In genomic region chr10:73166972-73167371, GRCh38 we compare ENCODE assay signal across 8 cellular contexts. TPM values are rescaled to one million over a fixed set of nuclear protein-coding genes. Genes with fewer than 3 reads are reported as not detected.
DNase-seq lines count a peak whose midpoint lies in the region; ATAC-seq, FAIRE-seq and TF ChIP-seq lines count a peak whose summit lies in the region.

No MANE protein-coding gene starts in this region.

- peak overlapping the region; percentile 100 for H3K27ac Mint-ChIP-seq in central memory CD8-positive, alpha-beta T cell (ENCODE audit: low read depth)
- H3K27ac Mint-ChIP-seq in naive thymus-derived CD8-positive, alpha-beta T cell = peak overlapping the region; percentile 97 to 100 (median 100)

- H3K27ac ChIP-seq in IMR-90 (ENCODE audit: insufficient read depth, low read length) = no peak overlapping the region

- no peak overlapping the region for H3K23ac ChIP-seq in IMR-90 (ENCODE audit: low read depth, low read length)

- H3K4me3 ChIP-seq in AG04449 (ENCODE audit: low read depth, low read length) (peak overlapping the region; percentile 88), IMR-90 (ENCODE audit: insufficient read depth, low read depth, low read length) (peak overlapping the region; percentile 79; the same call in 1 of the 2 replicates)

- in situ Hi-C loops in IMR-90 (cut with MboI; ENCODE audit: low sequenced_read_pairs) = no loop called here

- no peak overlapping the region for H2AFZ ChIP-seq in IMR-90 (replicated peaks; ENCODE audit: low read length, poor library complexity)

- POLR2A ChIA-PET in AG04449 (lab: Yijun Ruan, JAX) = no interaction called here
- POLR2A ChIA-PET in IMR-90 (lab: Charles Lee; ENCODE audit: unreplicated experiment) = interaction anchor here (0.6 kb wide), 1 partner anchor 72 kb away, joined by 18 read pairs; no protein-coding TSS in a partner anchor
- POLR2A ChIA-PET in naive thymus-derived CD8-positive, alpha-beta T cell (lab: Charles Lee) = interaction anchor here (0.6 to 1.0 kb wide), 2 partner anchors 24 to 56 kb away, joined by 3 to 7 read pairs; partner anchors contain the start of gene NUDT13

- H3K4me3 Mint-ChIP-seq in central memory CD8-positive, alpha-beta T cell = peak overlapping the region; percentile 93
- peak overlapping the region; percentile 97 to 100 (median 100) for H3K4me3 Mint-ChIP-seq in naive thymus-derived CD8-positive, alpha-beta T cell

- H2BK20ac ChIP-seq in IMR-90 (ENCODE audit: low read depth, low read length) = no peak overlapping the region

- no peak for TF ChIP-seq CTCF in AG04449 (IDR thresholded peaks at IDR 0.05; ENCODE audit: insufficient read depth, low read length, missing control alignments)
- no peak for TF ChIP-seq CTCF in IMR-90 (conservative IDR thresholded peaks at IDR 0.05; ENCODE audit: low read depth, low read length)

- peaks cover 7% of the 10 kb centered on the region for H3K36me3 ChIP-seq in IMR-90 (ENCODE audit: control insufficient read depth, insufficient read depth, low read length)

- peaks cover 48% of the 10 kb centered on the region for H3K4me1 Mint-ChIP-seq in central memory CD8-positive, alpha-beta T cell
- peaks cover 30 to 58% (median 55%) of the 10 kb centered on the region in 4 donors for H3K4me1 Mint-ChIP-seq in naive thymus-derived CD8-positive, alpha-beta T cell

- H4K8ac ChIP-seq in IMR-90 (ENCODE audit: low read depth in 2 of 2, low read length in 2 of 2) = no peak overlapping the region; a peak in 1 of 4 replicates

- no peaks in the 10 kb centered on the region for H3K9me3 ChIP-seq in IMR-90 (ENCODE audit: control insufficient read depth, insufficient read depth, low read length)

- no CpG with 5 or more reads among the region's 2 CpGs for WGBS in IMR-90 (ENCODE audit: extremely low coverage in 2 of 2, insufficient read length in 1 of 2), 2 experiments

- H3K18ac ChIP-seq in IMR-90 (ENCODE audit: low read depth, low read length) = no peak overlapping the region

- TSS peak; percentile 64 for BruUV-seq in IMR-90 (replicated peaks; lab: Mats Ljungman, UMichigan)

- H2AK9ac ChIP-seq in IMR-90 (replicated peaks; ENCODE audit: low read depth, low read length, poor library complexity) = no peak overlapping the region

- H4K91ac ChIP-seq in IMR-90 (ENCODE audit: insufficient read depth, low read depth, low read length) = no peak overlapping the region

- TF ChIP-seq POLR2A in IMR-90 (IDR thresholded peaks at IDR 0.05; ENCODE audit: low read depth, low read length) = no peak
- TF ChIP-seq POLR2A in H54 (IDR thresholded peaks at IDR 0.05; ENCODE audit: low read depth, low read length) = no peak

- no peak overlapping the region for H3K56ac ChIP-seq in IMR-90 (ENCODE audit: extremely low read depth, insufficient read depth, low read length)

- CTCF ChIA-PET in AG04449 (lab: Yijun Ruan, JAX) (interaction anchor here (5.2 kb wide), 1 partner anchor 9 kb away, joined by 58 read pairs; no protein-coding TSS in a partner anchor), IMR-90 (lab: Yijun Ruan, JAX) (no interaction called here)

- H3K9me3 Mint-ChIP-seq in central memory CD8-positive, alpha-beta T cell = no peaks in the 10 kb centered on the region
- H3K9me3 Mint-ChIP-seq in naive thymus-derived CD8-positive, alpha-beta T cell = no peaks in the 10 kb centered on the region

- H3K27me3 Mint-ChIP-seq in central memory CD8-positive, alpha-beta T cell = no peaks in the 10 kb centered on the region
- no peaks in the 10 kb centered on the region for H3K27me3 Mint-ChIP-seq in naive thymus-derived CD8-positive, alpha-beta T cell

- dilution Hi-C loops in IMR-90 (cut with HindIII; ENCODE audit: low sequenced_read_pairs, unreplicated experiment) = no loop called here

- no peak for FAIRE-seq in H54 (lab: Jason Lieb, UNC)

- no peak overlapping the region for H2BK5ac ChIP-seq in IMR-90 (ENCODE audit: low read depth, low read length, poor library complexity, severe bottlenecking)

- H2AK5ac ChIP-seq in IMR-90 (ENCODE audit: low read depth, low read length) = no peak overlapping the region

- ATAC-seq in IMR-90 (ENCODE audit: low read depth) = no peak
- no peak for ATAC-seq in central memory CD8-positive, alpha-beta T cell (replicated peaks; ENCODE audit: extremely low read depth, poor library complexity, severe bottlenecking)
- no peak for ATAC-seq in naive thymus-derived CD8-positive, alpha-beta T cell
- ATAC-seq in GM18517 (IDR thresholded peaks at IDR 0.05; ENCODE audit: unreplicated experiment) = no peak

- DNase-seq in AG04449 (ENCODE audit: low read depth, low spot score) (no peak), IMR-90 (no peak), H54 (ENCODE audit: insufficient read length, low spot score) (no peak), dedifferentiated amniotic fluid mesenchymal stem cell (ENCODE audit: extremely low spot score) (no peak), globus pallidus (ENCODE audit: low spot score) (no peak)
- DNase-seq in central memory CD8-positive, alpha-beta T cell (ENCODE audit: low spot score in 2 of 2) = no peak
- DNase-seq in naive thymus-derived CD8-positive, alpha-beta T cell = no peak

- H2BK15ac ChIP-seq in IMR-90 (ENCODE audit: low read depth, low read length) = no peak overlapping the region

- H4K5ac ChIP-seq in IMR-90 (ENCODE audit: low read depth, low read length) = no peak overlapping the region

- H3K4me1 ChIP-seq in IMR-90 (ENCODE audit: control insufficient read depth, insufficient read depth, low read length) = no peaks in the 10 kb centered on the region; the same call in 1 of the 2 replicates

- peaks cover 5% of the 10 kb centered on the region for H4K20me1 ChIP-seq in IMR-90 (ENCODE audit: insufficient read depth, low read length)

- no peak overlapping the region for H3K4ac ChIP-seq in IMR-90 (ENCODE audit: low read depth, low read length)

- TF ChIP-seq RAD21 in IMR-90 (IDR thresholded peaks at IDR 0.05; ENCODE audit: low read length) = no peak

- H3K79me1 ChIP-seq in IMR-90 (ENCODE audit: low read depth in 1 of 2, low read length in 2 of 2) = peaks cover 24 to 41% of the 10 kb centered on the region in 2 experiments

- H3K4me2 ChIP-seq in IMR-90 (ENCODE audit: low read depth, low read length) = peak overlapping the region; percentile 89

- intact Hi-C loops in IMR-90 (cut with micrococcal nuclease) = no loop called here

- H3K27me3 ChIP-seq in IMR-90 (ENCODE audit: control insufficient read depth, insufficient read depth, low read length) = no peaks in the 10 kb centered on the region

- H3K9me1 ChIP-seq in IMR-90 (ENCODE audit: insufficient read depth, low read length) = no peaks in the 10 kb centered on the region

- no peak overlapping the region for H2BK120ac ChIP-seq in IMR-90 (ENCODE audit: low read depth, low read length)

- H3K14ac ChIP-seq in IMR-90 (replicated peaks; ENCODE audit: low read depth, low read length) = no peak overlapping the region

- H3K9ac ChIP-seq in IMR-90 (ENCODE audit: low read depth, low read length) = no peak overlapping the region

- H3K36me3 Mint-ChIP-seq in central memory CD8-positive, alpha-beta T cell (ENCODE audit: insufficient read depth) = peaks cover 35% of the 10 kb centered on the region
- peaks cover 0 to 26% (median 0%) of the 10 kb centered on the region in 3 donors for H3K36me3 Mint-ChIP-seq in naive thymus-derived CD8-positive, alpha-beta T cell

TF ChIP-seq in IMR-90, 13 proteins besides CTCF, POLR2A, EP300 and RAD21:
- no peak for TF ChIP-seq BHLHE40 (IDR thresholded peaks at IDR 0.05; ENCODE audit: low read depth, low read length)
- no peak for TF ChIP-seq NFE2L2 (IDR thresholded peaks at IDR 0.05; ENCODE audit: low read depth, low read length)
- TF ChIP-seq RFX5 (IDR thresholded peaks at IDR 0.05; ENCODE audit: low read depth, low read length) = no peak
- no peak for TF ChIP-seq MXI1 (IDR thresholded peaks at IDR 0.05; ENCODE audit: borderline replicate concordance, low read depth, low read length)
- no peak for TF ChIP-seq ELK1 (IDR thresholded peaks at IDR 0.05; ENCODE audit: borderline replicate concordance, low read depth, low read length)
- no peak for TF ChIP-seq FOS (IDR thresholded peaks at IDR 0.05; ENCODE audit: low read depth, low read length)
- no peak for TF ChIP-seq CHD1 (IDR thresholded peaks at IDR 0.05; ENCODE audit: low read depth, low read length)
- TF ChIP-seq MAFK (IDR thresholded peaks at IDR 0.05; ENCODE audit: low read depth, low read length) = no peak
- no peak for TF ChIP-seq RCOR1 (IDR thresholded peaks at IDR 0.05; ENCODE audit: insufficient replicate concordance, low read length)

RNA-seq across cellular contexts. Expression of gene ECD, which starts 0.8 kb away (rescaled TPM):
- total RNA-seq in IMR-90 (2012; rRNA removed) = 32.8 and 36.9 TPM in 2 replicates
- 19.3 and 22.1 TPM in 2 replicates for polyA plus RNA-seq in IMR-90 (2012; rRNA removed)
- 7.3 and 7.6 TPM in 2 replicates for polyA plus RNA-seq in IMR-90 (2012; cell fraction: cytosol; rRNA removed)
- polyA plus RNA-seq in IMR-90 (2012; cell fraction: nucleus; rRNA removed; ENCODE audit: low replicate concordance) = 5.6 and 21.2 TPM in 2 replicates
- total RNA-seq in naive thymus-derived CD8-positive, alpha-beta T cell = 10 to 100 TPM; 31.3 to 36.0 TPM
- 10 to 100 TPM; 19.9 to 32.8 (median 31.5) TPM for polyA plus RNA-seq in naive thymus-derived CD8-positive, alpha-beta T cell

RNA-seq across cellular contexts. Expression of gene FAM149B1, which starts 0.9 kb away (rescaled TPM):
- 22.8 and 28.3 TPM in 2 replicates for total RNA-seq in IMR-90 (2012; rRNA removed)
- polyA plus RNA-seq in IMR-90 (2012; rRNA removed) = 18.2 and 21.7 TPM in 2 replicates
- 7.8 and 13.5 TPM in 2 replicates for polyA plus RNA-seq in IMR-90 (2012; cell fraction: cytosol; rRNA removed)
- polyA plus RNA-seq in IMR-90 (2012; cell fraction: nucleus; rRNA removed; ENCODE audit: low replicate concordance) = 18.6 and 45.4 TPM in 2 replicates
- total RNA-seq in naive thymus-derived CD8-positive, alpha-beta T cell = 10 to 100 TPM; 20.3 to 21.5 TPM
- 1 to 10 TPM; 5.1 to 5.6 (median 5.4) TPM for polyA plus RNA-seq in naive thymus-derived CD8-positive, alpha-beta T cell

RNA-seq across cellular contexts. Expression of gene NUDT13, which starts 56.7 kb away (rescaled TPM):
- total RNA-seq in IMR-90 (2012; rRNA removed) = 0.90 and 1.1 TPM in 2 replicates
- polyA plus RNA-seq in IMR-90 (2012; rRNA removed) = 1.3 and 1.7 TPM in 2 replicates
- 0.35 and 0.52 TPM in 2 replicates for polyA plus RNA-seq in IMR-90 (2012; cell fraction: cytosol; rRNA removed)
- polyA plus RNA-seq in IMR-90 (2012; cell fraction: nucleus; rRNA removed; ENCODE audit: low replicate concordance) = 0.97 and 5.1 TPM in 2 replicates
- total RNA-seq in naive thymus-derived CD8-positive, alpha-beta T cell = 1 to 10 TPM; 2.2 to 3.4 TPM
- 1 to 10 TPM; 1.0 to 1.7 (median 1.3) TPM for polyA plus RNA-seq in naive thymus-derived CD8-positive, alpha-beta T cell
